Comparison of ENCODE assay signal across 1 cellular context in genomic region chr1:67332653-67333529, GRCh38.
TF ChIP-seq lines count a peak whose summit lies in the region.

No MANE protein-coding gene starts in this region.

TF ChIP-seq in WTC11, 78 proteins besides CTCF, POLR2A, EP300 and RAD21 (continued from another document):
- TF ChIP-seq KAT7 (CRISPR knock-in tag; IDR thresholded peaks at IDR 0.05; ENCODE audit: borderline replicate concordance) (no peak), ZNF671 (CRISPR knock-in tag; IDR thresholded peaks at IDR 0.05) (no peak), NFYB (CRISPR knock-in tag; conservative IDR thresholded peaks at IDR 0.05; ENCODE audit: low read depth) (no peak), ZNF219 (CRISPR knock-in tag; IDR thresholded peaks at IDR 0.05; ENCODE audit: borderline replicate concordance) (no peak), ZNF423 (CRISPR knock-in tag; IDR thresholded peaks at IDR 0.05) (no peak)
TF ChIP-seq in WTC11: peak in this region for 0.
